1 cellular context compared by ENCODE assay signal in the genomic region with DNA sequence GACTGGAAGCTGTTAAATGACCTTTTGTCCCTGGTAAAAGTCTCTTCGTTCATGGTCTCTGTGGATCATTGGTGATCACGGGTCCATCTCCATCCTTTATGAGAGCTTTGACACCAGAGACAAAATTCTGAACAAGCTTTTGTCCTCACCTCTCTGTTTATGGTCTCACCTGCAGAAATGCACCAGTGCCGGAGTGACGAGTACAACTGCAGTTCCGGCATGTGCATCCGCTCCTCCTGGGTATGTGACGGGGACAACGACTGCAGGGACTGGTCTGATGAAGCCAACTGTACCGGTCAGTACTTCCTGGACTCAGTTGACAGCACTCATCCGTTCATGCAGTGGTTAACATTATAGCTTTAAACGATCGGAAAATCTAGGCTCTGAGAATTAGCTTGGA.
TF ChIP-seq lines count a peak whose summit lies in the region.

No MANE protein-coding gene starts in this region.

TF ChIP-seq in GM12878, 131 proteins besides CTCF, POLR2A, EP300 and RAD21:
- TF ChIP-seq, protein P1, sequence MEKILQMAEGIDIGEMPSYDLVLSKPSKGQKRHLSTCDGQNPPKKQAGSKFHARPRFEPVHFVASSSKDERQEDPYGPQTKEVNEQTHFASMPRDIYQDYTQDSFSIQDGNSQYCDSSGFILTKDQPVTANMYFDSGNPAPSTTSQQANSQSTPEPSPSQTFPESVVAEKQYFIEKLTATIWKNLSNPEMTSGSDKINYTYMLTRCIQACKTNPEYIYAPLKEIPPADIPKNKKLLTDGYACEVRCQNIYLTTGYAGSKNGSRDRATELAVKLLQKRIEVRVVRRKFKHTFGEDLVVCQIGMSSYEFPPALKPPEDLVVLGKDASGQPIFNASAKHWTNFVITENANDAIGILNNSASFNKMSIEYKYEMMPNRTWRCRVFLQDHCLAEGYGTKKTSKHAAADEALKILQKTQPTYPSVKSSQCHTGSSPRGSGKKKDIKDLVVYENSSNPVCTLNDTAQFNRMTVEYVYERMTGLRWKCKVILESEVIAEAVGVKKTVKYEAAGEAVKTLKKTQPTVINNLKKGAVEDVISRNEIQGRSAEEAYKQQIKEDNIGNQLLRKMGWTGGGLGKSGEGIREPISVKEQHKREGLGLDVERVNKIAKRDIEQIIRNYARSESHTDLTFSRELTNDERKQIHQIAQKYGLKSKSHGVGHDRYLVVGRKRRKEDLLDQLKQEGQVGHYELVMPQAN (conservative IDR thresholded peaks at IDR 0.05) = no peak
- TF ChIP-seq BMI1 (IDR thresholded peaks at IDR 0.05; ENCODE audit: borderline replicate concordance) (no peak), ZNF274 (IDR thresholded peaks at IDR 0.05; ENCODE audit: insufficient read depth, insufficient read length) (no peak), POU2F2 (IDR thresholded peaks at IDR 0.05; ENCODE audit: borderline replicate concordance, low read depth, low read length) (no peak), SP1 (IDR thresholded peaks at IDR 0.05; ENCODE audit: low read depth, low read length) (no peak)
